In genomic region chr3:78994174-78995027, GRCh38 we compare ENCODE assay signal across 1 cellular context.
TF ChIP-seq lines count a peak whose summit lies in the region.

No MANE protein-coding gene starts in this region.

TF ChIP-seq in HepG2, 621 proteins besides CTCF, POLR2A, EP300 and RAD21 (continued from another document and continues in another):
- TF ChIP-seq, protein P1, sequence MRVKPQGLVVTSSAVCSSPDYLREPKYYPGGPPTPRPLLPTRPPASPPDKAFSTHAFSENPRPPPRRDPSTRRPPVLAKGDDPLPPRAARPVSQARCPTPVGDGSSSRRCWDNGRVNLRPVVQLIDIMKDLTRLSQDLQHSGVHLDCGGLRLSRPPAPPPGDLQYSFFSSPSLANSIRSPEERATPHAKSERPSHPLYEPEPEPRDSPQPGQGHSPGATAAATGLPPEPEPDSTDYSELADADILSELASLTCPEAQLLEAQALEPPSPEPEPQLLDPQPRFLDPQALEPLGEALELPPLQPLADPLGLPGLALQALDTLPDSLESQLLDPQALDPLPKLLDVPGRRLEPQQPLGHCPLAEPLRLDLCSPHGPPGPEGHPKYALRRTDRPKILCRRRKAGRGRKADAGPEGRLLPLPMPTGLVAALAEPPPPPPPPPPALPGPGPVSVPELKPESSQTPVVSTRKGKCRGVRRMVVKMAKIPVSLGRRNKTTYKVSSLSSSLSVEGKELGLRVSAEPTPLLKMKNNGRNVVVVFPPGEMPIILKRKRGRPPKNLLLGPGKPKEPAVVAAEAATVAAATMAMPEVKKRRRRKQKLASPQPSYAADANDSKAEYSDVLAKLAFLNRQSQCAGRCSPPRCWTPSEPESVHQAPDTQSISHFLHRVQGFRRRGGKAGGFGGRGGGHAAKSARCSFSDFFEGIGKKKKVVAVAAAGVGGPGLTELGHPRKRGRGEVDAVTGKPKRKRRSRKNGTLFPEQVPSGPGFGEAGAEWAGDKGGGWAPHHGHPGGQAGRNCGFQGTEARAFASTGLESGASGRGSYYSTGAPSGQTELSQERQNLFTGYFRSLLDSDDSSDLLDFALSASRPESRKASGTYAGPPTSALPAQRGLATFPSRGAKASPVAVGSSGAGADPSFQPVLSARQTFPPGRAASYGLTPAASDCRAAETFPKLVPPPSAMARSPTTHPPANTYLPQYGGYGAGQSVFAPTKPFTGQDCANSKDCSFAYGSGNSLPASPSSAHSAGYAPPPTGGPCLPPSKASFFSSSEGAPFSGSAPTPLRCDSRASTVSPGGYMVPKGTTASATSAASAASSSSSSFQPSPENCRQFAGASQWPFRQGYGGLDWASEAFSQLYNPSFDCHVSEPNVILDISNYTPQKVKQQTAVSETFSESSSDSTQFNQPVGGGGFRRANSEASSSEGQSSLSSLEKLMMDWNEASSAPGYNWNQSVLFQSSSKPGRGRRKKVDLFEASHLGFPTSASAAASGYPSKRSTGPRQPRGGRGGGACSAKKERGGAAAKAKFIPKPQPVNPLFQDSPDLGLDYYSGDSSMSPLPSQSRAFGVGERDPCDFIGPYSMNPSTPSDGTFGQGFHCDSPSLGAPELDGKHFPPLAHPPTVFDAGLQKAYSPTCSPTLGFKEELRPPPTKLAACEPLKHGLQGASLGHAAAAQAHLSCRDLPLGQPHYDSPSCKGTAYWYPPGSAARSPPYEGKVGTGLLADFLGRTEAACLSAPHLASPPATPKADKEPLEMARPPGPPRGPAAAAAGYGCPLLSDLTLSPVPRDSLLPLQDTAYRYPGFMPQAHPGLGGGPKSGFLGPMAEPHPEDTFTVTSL (CRISPR knock-in tag; IDR thresholded peaks at IDR 0.05; ENCODE audit: borderline replicate concordance), result peak; percentile 86; the same call in 1 of the 2 replicates
- TF ChIP-seq SOX6 (IDR thresholded peaks at IDR 0.05) (no peak), SOX6 (CRISPR knock-in tag; IDR thresholded peaks at IDR 0.05) (peak; percentile 74; the same call in 1 of the 2 replicates), ZFP82 (CRISPR knock-in tag; IDR thresholded peaks at IDR 0.05; ENCODE audit: borderline replicate concordance) (0 out of 2 replicates have a peak, but pooled peaks have one; percentile 18), SKI (IDR thresholded peaks at IDR 0.05; ENCODE audit: partially characterized antibody) (peak; percentile 50), BCL6 (CRISPR knock-in tag; IDR thresholded peaks at IDR 0.05) (peak; percentile 39; the same call in 1 of the 2 replicates), MED1 (CRISPR knock-in tag; IDR thresholded peaks at IDR 0.05) (peak; percentile 19; the same call in 1 of the 2 replicates), NR2F6 (IDR thresholded peaks at IDR 0.05) (peak; percentile 31), NR2F6 (CRISPR knock-in tag; IDR thresholded peaks at IDR 0.05) (peak; percentile 69), HDAC1 (CRISPR knock-in tag; IDR thresholded peaks at IDR 0.05) (peak; percentile 35; the same call in 1 of the 2 replicates), ZNF747 (CRISPR knock-in tag; IDR thresholded peaks at IDR 0.05; ENCODE audit: borderline replicate concordance) (no peak), ARID3A (IDR thresholded peaks at IDR 0.05; ENCODE audit: low read depth, low read length) (peak; percentile 62), ZNF614 (CRISPR knock-in tag; IDR thresholded peaks at IDR 0.05; ENCODE audit: borderline replicate concordance) (peak; percentile 29; the same call in 1 of the 2 replicates), GATAD2A (CRISPR knock-in tag; IDR thresholded peaks at IDR 0.05) (0 out of 2 replicates have a peak, but pooled peaks have one; percentile 44), ZNF75D (CRISPR knock-in tag; IDR thresholded peaks at IDR 0.05; ENCODE audit: borderline replicate concordance) (no peak), PHF21A (CRISPR knock-in tag; IDR thresholded peaks at IDR 0.05) (peak; percentile 37; the same call in 1 of the 2 replicates), SOX13 (IDR thresholded peaks at IDR 0.05) (no peak), SOX13 (CRISPR knock-in tag; conservative IDR thresholded peaks at IDR 0.05 in 1 of 2, IDR thresholded peaks at IDR 0.05 in 1 of 2) (peak in 1 of 2 experiments; percentile 62; a peak in 2 of 4 replicates), HOMEZ (CRISPR knock-in tag; IDR thresholded peaks at IDR 0.05; ENCODE audit: low read depth) (peak; percentile 64; the same call in 1 of the 2 replicates), MIXL1 (CRISPR knock-in tag; IDR thresholded peaks at IDR 0.05) (0 out of 2 replicates have a peak, but pooled peaks have one; percentile 58), FOXP4 (CRISPR knock-in tag; IDR thresholded peaks at IDR 0.05) (0 out of 2 replicates have a peak, but pooled peaks have one; percentile 55), SOX5 (CRISPR knock-in tag; IDR thresholded peaks at IDR 0.05; ENCODE audit: borderline replicate concordance) (peak; percentile 62; the same call in 1 of the 2 replicates), HNF4A (CRISPR knock-in tag; IDR thresholded peaks at IDR 0.05) (peak; percentile 68), ZBTB20 (CRISPR knock-in tag; IDR thresholded peaks at IDR 0.05; ENCODE audit: borderline replicate concordance, low read depth) (peak; percentile 72; the same call in 1 of the 2 replicates), NCOA2 (CRISPR knock-in tag; IDR thresholded peaks at IDR 0.05) (peak; percentile 37; the same call in 1 of the 2 replicates), TGIF2 (CRISPR knock-in tag; IDR thresholded peaks at IDR 0.05) (0 out of 2 replicates have a peak, but pooled peaks have one; percentile 17), ZNF609 (CRISPR knock-in tag; IDR thresholded peaks at IDR 0.05; ENCODE audit: borderline replicate concordance) (peak; percentile 21; the same call in 1 of the 2 replicates), SAP130 (CRISPR knock-in tag; IDR thresholded peaks at IDR 0.05; ENCODE audit: low read depth) (peak; percentile 62), FOXK1 (CRISPR knock-in tag; IDR thresholded peaks at IDR 0.05; ENCODE audit: borderline replicate concordance, low read depth) (0 out of 2 replicates have a peak, but pooled peaks have one; percentile 20), ZNF275 (CRISPR knock-in tag; IDR thresholded peaks at IDR 0.05; ENCODE audit: borderline replicate concordance) (no peak)
- TF ChIP-seq, protein P2, sequence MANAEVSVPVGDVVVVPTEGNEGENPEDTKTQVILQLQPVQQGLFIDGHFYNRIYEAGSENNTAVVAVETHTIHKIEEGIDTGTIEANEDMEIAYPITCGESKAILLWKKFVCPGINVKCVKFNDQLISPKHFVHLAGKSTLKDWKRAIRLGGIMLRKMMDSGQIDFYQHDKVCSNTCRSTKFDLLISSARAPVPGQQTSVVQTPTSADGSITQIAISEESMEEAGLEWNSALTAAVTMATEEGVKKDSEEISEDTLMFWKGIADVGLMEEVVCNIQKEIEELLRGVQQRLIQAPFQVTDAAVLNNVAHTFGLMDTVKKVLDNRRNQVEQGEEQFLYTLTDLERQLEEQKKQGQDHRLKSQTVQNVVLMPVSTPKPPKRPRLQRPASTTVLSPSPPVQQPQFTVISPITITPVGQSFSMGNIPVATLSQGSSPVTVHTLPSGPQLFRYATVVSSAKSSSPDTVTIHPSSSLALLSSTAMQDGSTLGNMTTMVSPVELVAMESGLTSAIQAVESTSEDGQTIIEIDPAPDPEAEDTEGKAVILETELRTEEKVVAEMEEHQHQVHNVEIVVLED (CRISPR knock-in tag; IDR thresholded peaks at IDR 0.05; ENCODE audit: borderline replicate concordance), result peak; percentile 36; the same call in 1 of the 2 replicates
- TF ChIP-seq, protein P3, sequence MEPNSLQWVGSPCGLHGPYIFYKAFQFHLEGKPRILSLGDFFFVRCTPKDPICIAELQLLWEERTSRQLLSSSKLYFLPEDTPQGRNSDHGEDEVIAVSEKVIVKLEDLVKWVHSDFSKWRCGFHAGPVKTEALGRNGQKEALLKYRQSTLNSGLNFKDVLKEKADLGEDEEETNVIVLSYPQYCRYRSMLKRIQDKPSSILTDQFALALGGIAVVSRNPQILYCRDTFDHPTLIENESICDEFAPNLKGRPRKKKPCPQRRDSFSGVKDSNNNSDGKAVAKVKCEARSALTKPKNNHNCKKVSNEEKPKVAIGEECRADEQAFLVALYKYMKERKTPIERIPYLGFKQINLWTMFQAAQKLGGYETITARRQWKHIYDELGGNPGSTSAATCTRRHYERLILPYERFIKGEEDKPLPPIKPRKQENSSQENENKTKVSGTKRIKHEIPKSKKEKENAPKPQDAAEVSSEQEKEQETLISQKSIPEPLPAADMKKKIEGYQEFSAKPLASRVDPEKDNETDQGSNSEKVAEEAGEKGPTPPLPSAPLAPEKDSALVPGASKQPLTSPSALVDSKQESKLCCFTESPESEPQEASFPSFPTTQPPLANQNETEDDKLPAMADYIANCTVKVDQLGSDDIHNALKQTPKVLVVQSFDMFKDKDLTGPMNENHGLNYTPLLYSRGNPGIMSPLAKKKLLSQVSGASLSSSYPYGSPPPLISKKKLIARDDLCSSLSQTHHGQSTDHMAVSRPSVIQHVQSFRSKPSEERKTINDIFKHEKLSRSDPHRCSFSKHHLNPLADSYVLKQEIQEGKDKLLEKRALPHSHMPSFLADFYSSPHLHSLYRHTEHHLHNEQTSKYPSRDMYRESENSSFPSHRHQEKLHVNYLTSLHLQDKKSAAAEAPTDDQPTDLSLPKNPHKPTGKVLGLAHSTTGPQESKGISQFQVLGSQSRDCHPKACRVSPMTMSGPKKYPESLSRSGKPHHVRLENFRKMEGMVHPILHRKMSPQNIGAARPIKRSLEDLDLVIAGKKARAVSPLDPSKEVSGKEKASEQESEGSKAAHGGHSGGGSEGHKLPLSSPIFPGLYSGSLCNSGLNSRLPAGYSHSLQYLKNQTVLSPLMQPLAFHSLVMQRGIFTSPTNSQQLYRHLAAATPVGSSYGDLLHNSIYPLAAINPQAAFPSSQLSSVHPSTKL (CRISPR knock-in tag; IDR thresholded peaks at IDR 0.05), result peak; percentile 75
